31 cellular contexts compared by ENCODE assay signal in the genomic region with DNA sequence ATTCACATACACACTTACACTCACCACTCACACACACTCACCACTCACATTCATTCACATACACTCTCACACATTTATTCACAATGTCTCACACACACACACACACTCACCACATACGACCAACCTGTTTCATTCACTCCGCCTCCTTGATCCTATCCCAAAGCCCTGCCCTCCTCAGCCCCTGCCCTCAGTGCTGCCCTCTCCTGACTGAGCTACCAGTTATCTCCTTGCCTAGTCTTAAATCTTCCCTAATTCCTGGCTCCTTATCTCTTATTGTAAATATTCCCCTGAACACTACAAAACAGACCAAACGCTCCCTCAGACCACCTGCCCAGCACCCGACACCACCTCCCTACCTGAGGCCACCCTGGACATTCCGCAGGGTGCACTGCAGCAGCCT. TPM values are rescaled to one million over a fixed set of nuclear protein-coding genes. Genes with fewer than 3 reads are reported as not detected.
A peak's percentile ranks its signal among the peaks of the same experiment; 100 is the strongest.
DNase-seq lines count a peak whose midpoint lies in the region; ATAC-seq and TF ChIP-seq lines count a peak whose summit lies in the region.
"Had no signal": no experiment of that assay in that cellular context is flagged by ENCODE, and none has a peak within 500 bp of the region (broad histone marks: within the 10 kb centered on the region; RNA-seq: fewer than 3 reads in every experiment).

No MANE protein-coding gene starts in this region.

- H3K4me3 ChIP-seq in WERI-Rb-1 (ENCODE audit: low read depth, low read length), result no peak overlapping the region
- H3K4me3 ChIP-seq in iPS DF 6.9 (ENCODE audit: low read length), result no peak overlapping the region
- H3K4me3 ChIP-seq: lower lobe of right lung, mucosa of descending colon, SK-N-MC, skin epidermis had no signal

- H3K27me3 ChIP-seq in H9 (ENCODE audit: insufficient read depth, low read length) (no peaks in the 10 kb centered on the region), WERI-Rb-1 (ENCODE audit: insufficient read depth, low read depth, severe bottlenecking) (no peaks in the 10 kb centered on the region), iPS DF 6.9 (ENCODE audit: control insufficient read depth, insufficient read depth, low read length) (no peaks in the 10 kb centered on the region)

- H3K79me1 ChIP-seq in H9 (ENCODE audit: insufficient read depth, low read depth, low read length, poor library complexity, severe bottlenecking), result no peaks in the 10 kb centered on the region

- peak; percentile 47 for TF ChIP-seq CTCF in 22Rv1 (IDR thresholded peaks at IDR 0.05)
- peak; percentile 63 for TF ChIP-seq CTCF in H9 (conservative IDR thresholded peaks at IDR 0.05)
- peak; percentile 49 for TF ChIP-seq CTCF in WERI-Rb-1 (IDR thresholded peaks at IDR 0.05; ENCODE audit: low read depth, low read length)

- H3K56ac ChIP-seq in H9 (ENCODE audit: insufficient read length, low read depth, low read length), result no peak overlapping the region

- H3K4me1 ChIP-seq in H9 (ENCODE audit: insufficient read depth, low read length) (no peaks in the 10 kb centered on the region), iPS DF 6.9 (ENCODE audit: control insufficient read depth, insufficient read depth, low read length) (0 out of 2 replicates have a peak, but pooled peaks cover 1% of the 10 kb centered on the region)
- H3K4me1 ChIP-seq: BE2C, lower lobe of right lung had no signal

- no peaks in the 10 kb centered on the region for H3K79me2 ChIP-seq in H9 (ENCODE audit: insufficient read depth, low read length)

- H3K9me3 ChIP-seq in H9 (ENCODE audit: control insufficient read depth, low read depth, low read length), result no peaks in the 10 kb centered on the region
- no peaks in the 10 kb centered on the region for H3K9me3 ChIP-seq in WERI-Rb-1 (ENCODE audit: severe bottlenecking)
- no peaks in the 10 kb centered on the region for H3K9me3 ChIP-seq in iPS DF 6.9 (ENCODE audit: control insufficient read depth, insufficient read depth, low read length)
- H3K9me3 ChIP-seq: BE2C, lower lobe of right lung, mucosa of descending colon had no signal

- no peak overlapping the region for H2BK20ac ChIP-seq in H9 (ENCODE audit: low read depth, low read length, poor library complexity, severe bottlenecking)

- no peak overlapping the region for H3K14ac ChIP-seq in H9 (ENCODE audit: insufficient read depth, low read length)

- no peaks in the 10 kb centered on the region for H3K36me3 ChIP-seq in WERI-Rb-1
- H3K36me3 ChIP-seq in iPS DF 6.9 (ENCODE audit: control insufficient read depth, insufficient read depth, low read length), result no peaks in the 10 kb centered on the region
- H3K36me3 ChIP-seq: BE2C, lower lobe of right lung had no signal

- no peak overlapping the region for H2BK12ac ChIP-seq in H9 (ENCODE audit: insufficient read length, low read depth, low read length)

- H4K8ac ChIP-seq in H9 (replicated peaks; ENCODE audit: insufficient read length, low read depth, low read length), result no peak overlapping the region

- H3K4me2 ChIP-seq in H9 (ENCODE audit: insufficient read depth, insufficient read length, low read length), result no peak overlapping the region

- H2BK15ac ChIP-seq in H9 (ENCODE audit: low read depth, low read length), result no peak overlapping the region

- no peak overlapping the region for H3T11ph ChIP-seq in H9 (ENCODE audit: low read length)

- no peak overlapping the region for H4K91ac ChIP-seq in H9 (ENCODE audit: insufficient read length, low read depth, low read length)

- H3K4me3 Mint-ChIP-seq in H9, result no peak overlapping the region
- H3K4me3 Mint-ChIP-seq: activated CD4-positive, alpha-beta T cell treated with anti-CD3 and anti-CD28 coated beads, Interleukin-2, amount 10 ng/mL, durations not matched to agents 24 days and 14 days; activated T-cell treated with anti-CD3 and anti-CD28 coated beads, Interleukin-2, amount 50 U/mL, for 24 hours; natural killer cell treated with Interleukin-12 subunit alpha and Interleukin-12 subunit beta and Interleukin-15 and Interleukin-18, amount 100 ng/mL, for 72 hours; stimulated activated naive CD8-positive, alpha-beta T cell treated with anti-CD3 and anti-CD28 coated beads, Interleukin-15, amount 100 ng/mL, for 72 hours had no signal

- H3K18ac ChIP-seq in H9 (ENCODE audit: insufficient read length, low read depth, low read length), result no peak overlapping the region

- no peak overlapping the region for H4K5ac ChIP-seq in H9 (ENCODE audit: insufficient read length, low read depth, low read length)

- no peaks in the 10 kb centered on the region; the same call in none of the 2 replicates for H3K27me3 Mint-ChIP-seq in H9 (ENCODE audit: low read depth)
- H3K27me3 Mint-ChIP-seq: activated CD4-positive, alpha-beta T cell treated with anti-CD3 and anti-CD28 coated beads, Interleukin-2, amount 10 ng/mL, durations not matched to agents 24 days and 14 days had no signal

- H2AFZ ChIP-seq in H9 (ENCODE audit: low read length), result no peak overlapping the region

- no peak overlapping the region for H2BK120ac ChIP-seq in H9 (ENCODE audit: low read depth, low read length, poor library complexity, severe bottlenecking)

- H3K27ac ChIP-seq in 22Rv1 (no peak overlapping the region), H9 (ENCODE audit: insufficient read length, low read depth, low read length) (no peak overlapping the region), WERI-Rb-1 (no peak overlapping the region), iPS DF 6.9 (ENCODE audit: low read length) (no peak overlapping the region)
- H3K27ac ChIP-seq: lower lobe of right lung, SK-N-MC, skin epidermis had no signal

- no peak overlapping the region for H2BK5ac ChIP-seq in H9 (ENCODE audit: insufficient read length, low read length)

- ATAC-seq in HG03354 (IDR thresholded peaks at IDR 0.05; ENCODE audit: poor library complexity, severe bottlenecking, unreplicated experiment) (no peak), GM19351 (IDR thresholded peaks at IDR 0.05; ENCODE audit: unreplicated experiment) (no peak)
- ATAC-seq: lower lobe of right lung; mucosa of descending colon; natural killer cell treated with Interleukin-12 subunit alpha and Interleukin-12 subunit beta and Interleukin-15 and Interleukin-18, amount 100 ng/mL, for 72 hours; stimulated activated naive CD8-positive, alpha-beta T cell treated with anti-CD3 and anti-CD28 coated beads, Interleukin-15, amount 100 ng/mL, for 72 hours had no signal

- no peak overlapping the region for H3K23ac ChIP-seq in H9 (ENCODE audit: insufficient read length, low read depth, low read length)

- 100% methylated on average over 1 of the region's 5 CpGs for WGBS in H9 (ENCODE audit: extremely low coverage, insufficient read length, low lambda C conversion rate)
- WGBS in iPS DF 6.9 (ENCODE audit: insufficient coverage, insufficient read length), result 100% methylated on average over 2 of the region's 5 CpGs

- no peak overlapping the region for H3K9ac ChIP-seq in H9 (ENCODE audit: extremely low read depth, insufficient read length, low read length)

- H4K20me1 ChIP-seq in H9 (ENCODE audit: control insufficient read depth, insufficient read depth, insufficient read length), result no peaks in the 10 kb centered on the region

- H3K36me3 Mint-ChIP-seq in H9 (ENCODE audit: insufficient read depth in 1 of 3, low read depth in 3 of 3), result no peaks in the 10 kb centered on the region
- H3K36me3 Mint-ChIP-seq: natural killer cell treated with Interleukin-12 subunit alpha and Interleukin-12 subunit beta and Interleukin-15 and Interleukin-18, amount 100 ng/mL, for 72 hours had no signal

- H3K23me2 ChIP-seq in H9 (ENCODE audit: insufficient read length, low read depth, low read length, poor library complexity, severe bottlenecking), result no peaks in the 10 kb centered on the region

- peak; percentile 47 for DNase-seq in H9
- DNase-seq in WERI-Rb-1, result peak; percentile 30
- peak; percentile 18 for DNase-seq in iPS DF 6.9 (ENCODE audit: low read depth, low spot score)
- no peak for DNase-seq in NCI-H526 (lab: John Stamatoyannopoulos, UW)
- DNase-seq: ACHN; activated CD4-positive, alpha-beta T cell treated with anti-CD3 and anti-CD28 coated beads, Interleukin-2, amount 10 ng/mL, durations not matched to agents 24 days and 14 days; activated gamma-delta T cell treated with Interleukin-2 at 50 U/mL for 16 hours; activated T-cell treated with anti-CD3 and anti-CD28 coated beads, Interleukin-2, amount 50 U/mL, for 24 hours; BE2C; DMS79; KG1; kidney glomerular epithelial cell; lower lobe of right lung; mucosa of descending colon; NCI-H1417 treated with DMSO at 0.1 percent for 48 hours; NCI-H2081; NCI-H2227 treated with DMSO at 0.1 percent for 48 hours; RPMI8226; stimulated activated CD8-positive, alpha-beta memory T cell treated with anti-CD3 and anti-CD28 coated beads, Interleukin-4, amount 100 ng/mL, for 48 hours; stimulated activated naive CD8-positive, alpha-beta T cell treated with anti-CD3 and anti-CD28 coated beads, Interleukin-15, amount 100 ng/mL, for 72 hours had no signal

- no peak overlapping the region for H2AK5ac ChIP-seq in H9 (ENCODE audit: insufficient read length, low read length)

- no peaks in the 10 kb centered on the region for H3K9me3 Mint-ChIP-seq in H9
- H3K9me3 Mint-ChIP-seq: activated CD4-positive, alpha-beta T cell treated with anti-CD3 and anti-CD28 coated beads, Interleukin-2, amount 10 ng/mL, durations not matched to agents 24 days and 14 days; activated T-cell treated with anti-CD3 and anti-CD28 coated beads, Interleukin-2, amount 50 U/mL, for 24 hours; natural killer cell treated with Interleukin-12 subunit alpha and Interleukin-12 subunit beta and Interleukin-15 and Interleukin-18, amount 100 ng/mL, for 72 hours; stimulated activated naive CD8-positive, alpha-beta T cell treated with anti-CD3 and anti-CD28 coated beads, Interleukin-15, amount 100 ng/mL, for 72 hours had no signal

- no peak overlapping the region for H3K27ac Mint-ChIP-seq in H9
- H3K27ac Mint-ChIP-seq: activated CD4-positive, alpha-beta T cell treated with anti-CD3 and anti-CD28 coated beads, Interleukin-2, amount 10 ng/mL, durations not matched to agents 24 days and 14 days; activated T-cell treated with anti-CD3 and anti-CD28 coated beads, Interleukin-2, amount 50 U/mL, for 24 hours; natural killer cell treated with Interleukin-12 subunit alpha and Interleukin-12 subunit beta and Interleukin-15 and Interleukin-18, amount 100 ng/mL, for 72 hours; stimulated activated naive CD8-positive, alpha-beta T cell treated with anti-CD3 and anti-CD28 coated beads, Interleukin-15, amount 100 ng/mL, for 72 hours had no signal

- no peaks in the 10 kb centered on the region for H3K4me1 Mint-ChIP-seq in H9
- H3K4me1 Mint-ChIP-seq: activated CD4-positive, alpha-beta T cell treated with anti-CD3 and anti-CD28 coated beads, Interleukin-2, amount 10 ng/mL, durations not matched to agents 24 days and 14 days; stimulated activated naive CD8-positive, alpha-beta T cell treated with anti-CD3 and anti-CD28 coated beads, Interleukin-15, amount 100 ng/mL, for 72 hours had no signal

- H3K4ac ChIP-seq in H9 (ENCODE audit: low read depth, low read length), result no peak overlapping the region

RNA-seq across cellular contexts. Expression of a gene that starts 26.1 kb away (rescaled TPM):
- total RNA-seq in H9 (2021), result not detected in 2 replicates
- total RNA-seq: activated CD4-positive, alpha-beta T cell treated with anti-CD3 and anti-CD28 coated beads, Interleukin-2, amount 10 ng/mL, durations not matched to agents 24 days and 14 days; activated CD8-positive, alpha-beta memory T cell treated with anti-CD3 and anti-CD28 coated beads for 36 hours; dermis microvascular lymphatic vessel endothelial cell; HT-29; lower lobe of right lung; mucosa of descending colon; natural killer cell treated with Interleukin-12 subunit alpha and Interleukin-12 subunit beta and Interleukin-15 and Interleukin-18, amount 100 ng/mL, for 72 hours; osteocyte; T-helper 1 cell treated with Interleukin-12 subunit alpha and Interleukin-12 subunit beta and Interleukin-4 antibody, amounts not matched to agents 30 ng/mL and 1 ng/mL, for 36 hours had no signal

Comparison
In these comparisons a context has a peak if more than half of its experiments do, and no peak if none do; other contexts are left out.
1. DNase-seq: peak in H9 (single experiment), WERI-Rb-1 (single experiment) and iPS DF 6.9 (single experiment); none in NCI-H526 (0 of 2).
2. Peak in every context shown above with its lines, with median percentiles within 50 percentile points of each other: CTCF ChIP-seq.